ENCODE assay signal across 6 cellular contexts in the genomic region with DNA sequence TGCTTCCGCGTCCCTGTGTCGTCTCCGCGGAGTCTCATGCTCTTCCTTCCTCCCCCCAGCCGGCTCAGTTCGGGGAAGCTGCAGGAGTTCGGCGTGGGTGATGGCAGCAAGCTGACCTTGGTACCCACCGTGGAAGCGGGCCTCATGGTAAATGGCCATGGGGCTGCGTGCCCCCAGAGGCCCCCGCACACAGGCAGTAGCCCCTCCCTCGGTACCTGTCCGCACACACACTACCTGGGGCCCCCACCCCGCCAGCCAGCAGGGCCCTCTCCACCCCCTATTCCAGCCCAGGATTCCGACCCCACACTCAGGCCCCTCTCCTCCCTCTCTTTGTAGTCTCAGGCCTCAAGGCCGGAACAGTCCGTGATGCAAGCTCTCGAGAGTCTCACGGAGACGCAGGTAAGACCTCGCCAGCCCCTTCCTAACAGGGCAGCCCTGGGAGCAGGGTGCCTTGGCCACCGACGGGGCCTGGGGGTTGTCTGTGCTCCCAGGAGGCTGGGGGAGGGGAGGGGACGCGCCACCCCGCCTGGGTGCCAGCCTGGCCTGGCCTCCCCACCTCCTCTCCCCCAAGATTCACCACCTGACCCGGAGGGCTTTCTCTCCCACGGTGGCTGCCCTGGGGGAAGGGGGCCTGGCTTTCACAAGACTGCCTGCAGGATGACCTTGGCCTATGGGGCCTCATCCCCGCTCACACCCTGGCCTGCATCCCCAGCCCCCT. TPM values are rescaled to one million over a fixed set of nuclear protein-coding genes. Genes with fewer than 3 reads are reported as not detected.
DNase-seq lines count a peak whose midpoint lies in the region; ATAC-seq and TF ChIP-seq lines count a peak whose summit lies in the region.

No MANE protein-coding gene starts in this region.

- H3K4me1 ChIP-seq in left ventricle myocardium inferior: peaks cover 85% of the 10 kb centered on the region

- H3K4me1 Mint-ChIP-seq in activated CD4-positive, alpha-beta T cell treated with anti-CD3 and anti-CD28 coated beads, Interleukin-2, amount 10 ng/mL, durations not matched to agents 24 days and 14 days: peaks cover 16% of the 10 kb centered on the region

- ATAC-seq in HG02610 (IDR thresholded peaks at IDR 0.05; ENCODE audit: unreplicated experiment): no peak
- ATAC-seq in HG03432 (IDR thresholded peaks at IDR 0.05; ENCODE audit: unreplicated experiment): no peak

- peaks cover 42% of the 10 kb centered on the region for H3K36me3 Mint-ChIP-seq in activated CD4-positive, alpha-beta T cell treated with anti-CD3 and anti-CD28 coated beads, Interleukin-2, amount 10 ng/mL, durations not matched to agents 24 days and 14 days (ENCODE audit: low read depth)

- H3K27ac ChIP-seq in left ventricle myocardium inferior (replicated peaks): peak overlapping the region; percentile 100

- no peaks in the 10 kb centered on the region for H3K27me3 ChIP-seq in left ventricle myocardium inferior (ENCODE audit: low read depth)

- peak overlapping the region; percentile 90 for H3K27ac Mint-ChIP-seq in activated CD4-positive, alpha-beta T cell treated with anti-CD3 and anti-CD28 coated beads, Interleukin-2, amount 10 ng/mL, durations not matched to agents 24 days and 14 days

- peak overlapping the region; percentile 97 for H3K4me3 Mint-ChIP-seq in activated CD4-positive, alpha-beta T cell treated with anti-CD3 and anti-CD28 coated beads, Interleukin-2, amount 10 ng/mL, durations not matched to agents 24 days and 14 days

- H3K4me3 ChIP-seq in left ventricle myocardium inferior: peak overlapping the region; percentile 93

- TF ChIP-seq CTCF in left ventricle myocardium inferior (IDR thresholded peaks at IDR 0.05; ENCODE audit: borderline replicate concordance): no peak

- peak; percentile 51 for DNase-seq in H4 (ENCODE audit: low spot score)
- DNase-seq in activated CD4-positive, alpha-beta T cell treated with anti-CD3 and anti-CD28 coated beads, Interleukin-2, amount 10 ng/mL, durations not matched to agents 24 days and 14 days: peak; percentile 90
- DNase-seq in left ventricle myocardium inferior: peak; percentile 84
- peak; percentile 16 for DNase-seq in superior temporal gyrus (ENCODE audit: extremely low spot score)

- H3K9me3 Mint-ChIP-seq in activated CD4-positive, alpha-beta T cell treated with anti-CD3 and anti-CD28 coated beads, Interleukin-2, amount 10 ng/mL, durations not matched to agents 24 days and 14 days: no peaks in the 10 kb centered on the region

- intact Hi-C loops in activated CD4-positive, alpha-beta T cell treated with anti-CD3 and anti-CD28 coated beads, Interleukin-2, amount 10 ng/mL, durations not matched to agents 24 days and 14 days (cut with micrococcal nuclease): no loop called here
- intact Hi-C loops in left ventricle myocardium inferior (cut with micrococcal nuclease): no loop called here

- no peaks in the 10 kb centered on the region for H3K9me3 ChIP-seq in left ventricle myocardium inferior (replicated peaks)

- peaks cover 57% of the 10 kb centered on the region for H3K36me3 ChIP-seq in left ventricle myocardium inferior

- H3K27me3 Mint-ChIP-seq in activated CD4-positive, alpha-beta T cell treated with anti-CD3 and anti-CD28 coated beads, Interleukin-2, amount 10 ng/mL, durations not matched to agents 24 days and 14 days: no peaks in the 10 kb centered on the region

RNA-seq across cellular contexts. Expression of gene MIDN, which starts 3.3 kb away (rescaled TPM):
- 2.4 and 4.2 TPM in 2 replicates for total RNA-seq in H4 (2014; rRNA removed; shearing (Covaris generic))
- total RNA-seq in activated CD4-positive, alpha-beta T cell treated with anti-CD3 and anti-CD28 coated beads, Interleukin-2, amount 10 ng/mL, durations not matched to agents 24 days and 14 days: 72.3 and 82.4 TPM in 2 replicates
- total RNA-seq in left ventricle myocardium inferior: 60.5 TPM

RNA-seq across cellular contexts. Expression of gene ATP5F1D, which starts 10.1 kb away (rescaled TPM):
- total RNA-seq in H4 (2014; rRNA removed; shearing (Covaris generic)): 34.9 and 37.0 TPM in 2 replicates
- total RNA-seq in activated CD4-positive, alpha-beta T cell treated with anti-CD3 and anti-CD28 coated beads, Interleukin-2, amount 10 ng/mL, durations not matched to agents 24 days and 14 days: 254 and 269 TPM in 2 replicates
- total RNA-seq in left ventricle myocardium inferior: 501 TPM

RNA-seq across cellular contexts. Expression of gene CBARP, which starts 13.9 kb away (rescaled TPM):
- total RNA-seq in H4 (2014; rRNA removed; shearing (Covaris generic)): 0.37 and 1.2 TPM in 2 replicates
- total RNA-seq in activated CD4-positive, alpha-beta T cell treated with anti-CD3 and anti-CD28 coated beads, Interleukin-2, amount 10 ng/mL, durations not matched to agents 24 days and 14 days: 1.7 and 1.9 TPM in 2 replicates
- 0.96 TPM for total RNA-seq in left ventricle myocardium inferior

RNA-seq across cellular contexts. Expression of gene CIRBP, which starts 17.5 kb away (rescaled TPM):
- 196 and 197 TPM in 2 replicates for total RNA-seq in H4 (2014; rRNA removed; shearing (Covaris generic))
- total RNA-seq in activated CD4-positive, alpha-beta T cell treated with anti-CD3 and anti-CD28 coated beads, Interleukin-2, amount 10 ng/mL, durations not matched to agents 24 days and 14 days: 237 TPM in 2 replicates
- 229 TPM for total RNA-seq in left ventricle myocardium inferior

RNA-seq across cellular contexts. Expression of gene FAM174C, which starts 23.7 kb away (rescaled TPM):
- total RNA-seq in H4 (2014; rRNA removed; shearing (Covaris generic)): 49.8 and 59.5 TPM in 2 replicates
- total RNA-seq in activated CD4-positive, alpha-beta T cell treated with anti-CD3 and anti-CD28 coated beads, Interleukin-2, amount 10 ng/mL, durations not matched to agents 24 days and 14 days: 115 and 126 TPM in 2 replicates
- 12.4 TPM for total RNA-seq in left ventricle myocardium inferior

Comparison
In these comparisons a context has a peak if more than half of its experiments do, and no peak if none do; other contexts are left out.
1. DNase-seq: peak in every context shown above with its lines; median percentile 90 in activated CD4-positive, alpha-beta T cell treated with anti-CD3 and anti-CD28 coated beads, Interleukin-2, amount 10 ng/mL, durations not matched to agents 24 days and 14 days; 84 in left ventricle myocardium inferior; 51 in H4; 16 in superior temporal gyrus.
2. RNA of gene MIDN, which starts 3.3 kb away (total RNA-seq): 72.3 to 82.4 TPM in activated CD4-positive, alpha-beta T cell treated with anti-CD3 and anti-CD28 coated beads, Interleukin-2, amount 10 ng/mL, durations not matched to agents 24 days and 14 days and 60.5 TPM in left ventricle myocardium inferior (single experiment); 2.4 to 4.2 TPM in H4; every median in the first group is over 10 times any median in the second.